ENCODE assay signal across 19 cellular contexts in genomic region chr20:46071573-46071972, GRCh38. TPM values are rescaled to one million over a fixed set of nuclear protein-coding genes. Genes with fewer than 3 reads are reported as not detected.
A peak's percentile ranks its signal among the peaks of the same experiment; 100 is the strongest.
DNase-seq lines count a peak whose midpoint lies in the region; ATAC-seq, FAIRE-seq and TF ChIP-seq lines count a peak whose summit lies in the region.
"Had no signal": no experiment of that assay in that cellular context is flagged by ENCODE, and none has a peak within 500 bp of the region (broad histone marks: within the 10 kb centered on the region; RNA-seq: fewer than 3 reads in every experiment).

No MANE protein-coding gene starts in this region.

- TF ChIP-seq RAD21 in HepG2 (CRISPR knock-in tag; IDR thresholded peaks at IDR 0.05) = no peak
- TF ChIP-seq RAD21 in K562 (CRISPR knock-in tag; conservative IDR thresholded peaks at IDR 0.05 in 1 of 2, IDR thresholded peaks at IDR 0.05 in 1 of 2) = no peak

- no peak for DNase-seq in HepG2 (ENCODE audit: low spot score)
- no peak for DNase-seq in right lobe of liver
- peak; percentile 37 for DNase-seq in RCC 7860 (ENCODE audit: low spot score)
- no peak for DNase-seq in K562 (ENCODE audit: extremely low read depth in 1 of 4, low spot score in 3 of 4)
- no peak for DNase-seq in activated CD4-positive, alpha-beta memory T cell treated with anti-CD3 and anti-CD28 coated beads, Interleukin-2, amount 10 ng/mL, durations not matched to agents 7 days and 5 days
- no peak for DNase-seq in OCI-M2 (lab: John Stamatoyannopoulos, UW; ENCODE audit: unreplicated experiment)
- DNase-seq in HuH-7.5 (ENCODE audit: low spot score) = no peak
- no peak for DNase-seq in HFFc6
- DNase-seq: 8988T; ACHN; CD4-positive, CD25-positive, alpha-beta regulatory T cell; KG1 had no signal

- in situ Hi-C loops in HepG2 (cut with HindIII; ENCODE audit: extremely low pct_ligation_motif_present, low pct_unique_long_range_greater_than_20kb) = no loop called here
- in situ Hi-C loops in K562 (cut with MboI) = no loop called here

- TF ChIP-seq EP300 in HepG2 (IDR thresholded peaks at IDR 0.05; ENCODE audit: low read depth in 2 of 2, low read length in 2 of 2) = no peak
- TF ChIP-seq EP300 in HepG2 (CRISPR knock-in tag; IDR thresholded peaks at IDR 0.05; ENCODE audit: borderline replicate concordance) = no peak
- no peak for TF ChIP-seq EP300 in K562 (IDR thresholded peaks at IDR 0.05; ENCODE audit: low read length)

- no TSS peak for BruUV-seq in HepG2 (replicated peaks; lab: Mats Ljungman, UMichigan)
- BruUV-seq in K562 (replicated peaks; lab: Mats Ljungman, UMichigan) = no TSS peak

- CTCF ChIA-PET in HepG2 (lab: Yijun Ruan, JAX; ENCODE audit: low intra/inter-chr PET ratio, low total read pairs) = no interaction called here
- CTCF ChIA-PET in K562 (lab: Yijun Ruan, JAX; ENCODE audit: low intra/inter-chr PET ratio) = no interaction called here
- CTCF ChIA-PET in activated CD4-positive, alpha-beta memory T cell treated with anti-CD3 and anti-CD28 coated beads, Interleukin-2, amount 10 ng/mL, durations not matched to agents 7 days and 5 days (lab: Charles Lee) = no interaction called here

- H2AFZ ChIP-seq in HepG2 (ENCODE audit: low read length) (no peak overlapping the region), K562 (ENCODE audit: low read depth, low read length) (no peak overlapping the region)

- ATAC-seq in HepG2 (no peak), right lobe of liver (no peak), K562 (no peak)
- ATAC-seq: GM12878, HCT116 had no signal

- H3K9me1 ChIP-seq in K562 (ENCODE audit: control insufficient read depth, insufficient read depth, low read length) = peaks cover 4% of the 10 kb centered on the region

- FAIRE-seq in HepG2 (lab: Jason Lieb, UNC) (no peak), RCC 7860 (lab: Jason Lieb, UNC) (no peak), K562 (lab: Jason Lieb, UNC) (no peak)
- FAIRE-seq: GM12878, GM19239, H54 had no signal

- TF ChIP-seq POLR2A in HepG2 (IDR thresholded peaks at IDR 0.05; ENCODE audit: insufficient read depth in 1 of 2, low read depth in 2 of 2, low read length in 2 of 2) (no peak), right lobe of liver (IDR thresholded peaks at IDR 0.05) (no peak), K562 (conservative IDR thresholded peaks at IDR 0.05) (no peak)

- H4K20me1 ChIP-seq in HepG2 (ENCODE audit: insufficient read depth, low read length) = no peaks in the 10 kb centered on the region
- no peaks in the 10 kb centered on the region for H4K20me1 ChIP-seq in K562 (replicated peaks; ENCODE audit: control insufficient read depth, insufficient read depth, low read length)

- H3K4me2 ChIP-seq in HepG2 (ENCODE audit: low read depth, low read length) (no peak overlapping the region), K562 (ENCODE audit: insufficient read depth, low read length) (no peak overlapping the region)

- H3K27ac ChIP-seq in HepG2 (ENCODE audit: extremely low read length, insufficient read depth, low read length) (no peak overlapping the region), right lobe of liver (no peak overlapping the region), K562 (ENCODE audit: extremely low read depth, low read depth, low read length) (no peak overlapping the region)

- H3K4me3 ChIP-seq in HepG2 (replicated peaks in 1 of 3; ENCODE audit: insufficient read depth in 1 of 3, low read depth in 2 of 3, low read length in 3 of 3) (no peak overlapping the region), right lobe of liver (no peak overlapping the region), K562 (no peak overlapping the region)
- H3K4me3 ChIP-seq: BLaER1 treated with 17β-estradiol and CSF1 and Interleukin-3, amounts not matched to agents 10 nM and 100 nM; GM12878 had no signal

- 98% methylated on average over 3 of the region's 3 CpGs for WGBS in HepG2 (ENCODE audit: low lambda C conversion rate)
- 91% methylated on average over 3 of the region's 3 CpGs for WGBS in right lobe of liver (ENCODE audit: insufficient coverage, low coverage, low lambda C conversion rate, missing lambda C conversion rate)
- 54% methylated on average over 3 of the region's 3 CpGs for WGBS in K562 (ENCODE audit: insufficient coverage, low coverage, missing lambda C conversion rate)

- H3K27me3 ChIP-seq in HepG2 (ENCODE audit: control insufficient read depth in 1 of 2, insufficient read depth in 2 of 2, low read length in 2 of 2) = no peaks in the 10 kb centered on the region
- H3K27me3 ChIP-seq in right lobe of liver = no peaks in the 10 kb centered on the region
- H3K27me3 ChIP-seq in K562 (ENCODE audit: control insufficient read depth in 2 of 2, insufficient read depth in 2 of 2, low read length in 2 of 2) = no peaks in the 10 kb centered on the region
- H3K27me3 ChIP-seq: BLaER1 treated with 17β-estradiol and CSF1 and Interleukin-3, amounts not matched to agents 10 nM and 100 nM had no signal

- H3K36me3 ChIP-seq in HepG2 (replicated peaks in 1 of 2; ENCODE audit: control insufficient read depth in 1 of 2, insufficient read depth in 2 of 2, low read length in 2 of 2) (peaks cover 20 to 67% of the 10 kb centered on the region in 2 experiments), right lobe of liver (peaks cover 8 to 55% (median 21%) of the 10 kb centered on the region in 4 donors), K562 (ENCODE audit: control insufficient read depth, insufficient read depth, low read length) (peaks cover 45% of the 10 kb centered on the region; the same call in 2 of the 3 replicates)

- TF ChIP-seq CTCF in HepG2 (CRISPR knock-in tag; IDR thresholded peaks at IDR 0.05) (no peak), right lobe of liver (IDR thresholded peaks at IDR 0.05) (no peak), K562 (IDR thresholded peaks at IDR 0.05 in 2 of 3, conservative IDR thresholded peaks at IDR 0.05 in 1 of 3; ENCODE audit: insufficient read depth in 2 of 3, low read depth in 1 of 3, low read length in 3 of 3) (no peak), HFFc6 (IDR thresholded peaks at IDR 0.05) (no peak)

- H3K9me3 Mint-ChIP-seq in activated CD4-positive, alpha-beta memory T cell treated with anti-CD3 and anti-CD28 coated beads, Interleukin-2, amount 10 ng/mL, durations not matched to agents 7 days and 5 days = no peaks in the 10 kb centered on the region
- no peaks in the 10 kb centered on the region for H3K9me3 Mint-ChIP-seq in HFFc6
- H3K9me3 Mint-ChIP-seq: CD4-positive, CD25-positive, alpha-beta regulatory T cell had no signal

- H3K9ac ChIP-seq in HepG2 (ENCODE audit: insufficient read depth, low read depth, low read length) = no peak overlapping the region
- H3K9ac ChIP-seq in K562 (ENCODE audit: insufficient read depth in 1 of 2, low read depth in 2 of 2, low read length in 2 of 2) = no peak overlapping the region
- H3K9ac ChIP-seq: BLaER1 treated with 17β-estradiol and CSF1 and Interleukin-3, amounts not matched to agents 10 nM and 100 nM had no signal

- no peaks in the 10 kb centered on the region for H3K79me2 ChIP-seq in HepG2 (ENCODE audit: insufficient read depth, low read length)
- no peaks in the 10 kb centered on the region for H3K79me2 ChIP-seq in K562 (ENCODE audit: control insufficient read depth, insufficient read depth, low read length)

- POLR2A ChIA-PET in HepG2 (lab: Yijun Ruan, JAX) (no interaction called here), K562 (lab: Yijun Ruan, JAX) (no interaction called here)
- POLR2A ChIA-PET in activated CD4-positive, alpha-beta memory T cell treated with anti-CD3 and anti-CD28 coated beads, Interleukin-2, amount 10 ng/mL, durations not matched to agents 7 days and 5 days (lab: Charles Lee) = no interaction called here

- no peaks in the 10 kb centered on the region for H3K27me3 Mint-ChIP-seq in activated CD4-positive, alpha-beta memory T cell treated with anti-CD3 and anti-CD28 coated beads, Interleukin-2, amount 10 ng/mL, durations not matched to agents 7 days and 5 days
- H3K27me3 Mint-ChIP-seq in HFFc6 (ENCODE audit: insufficient read depth) = no peaks in the 10 kb centered on the region
- H3K27me3 Mint-ChIP-seq: CD4-positive, CD25-positive, alpha-beta regulatory T cell had no signal

- H3K36me3 Mint-ChIP-seq in activated CD4-positive, alpha-beta memory T cell treated with anti-CD3 and anti-CD28 coated beads, Interleukin-2, amount 10 ng/mL, durations not matched to agents 7 days and 5 days (ENCODE audit: low read depth) = peaks cover 34% of the 10 kb centered on the region
- peaks cover 19% of the 10 kb centered on the region for H3K36me3 Mint-ChIP-seq in HFFc6 (ENCODE audit: low read depth)

- no peak overlapping the region for H3K4me3 Mint-ChIP-seq in activated CD4-positive, alpha-beta memory T cell treated with anti-CD3 and anti-CD28 coated beads, Interleukin-2, amount 10 ng/mL, durations not matched to agents 7 days and 5 days
- H3K4me3 Mint-ChIP-seq in HFFc6 = no peak overlapping the region
- H3K4me3 Mint-ChIP-seq: CD4-positive, CD25-positive, alpha-beta regulatory T cell had no signal

- peaks cover 4% of the 10 kb centered on the region for H3K4me1 Mint-ChIP-seq in activated CD4-positive, alpha-beta memory T cell treated with anti-CD3 and anti-CD28 coated beads, Interleukin-2, amount 10 ng/mL, durations not matched to agents 7 days and 5 days
- no peaks in the 10 kb centered on the region for H3K4me1 Mint-ChIP-seq in HFFc6 (ENCODE audit: low read depth)

- intact Hi-C loops in HepG2 (cut with micrococcal nuclease; ENCODE audit: unreplicated experiment) (no loop called here), right lobe of liver (cut with DNase I) (loop anchor here in 1 of 2 donors (10.0 kb wide), 1 partner anchor 47 kb away; the partner anchor contains the start of gene SLC12A5), K562 (cut with micrococcal nuclease) (no loop called here)

- H3K27ac Mint-ChIP-seq in activated CD4-positive, alpha-beta memory T cell treated with anti-CD3 and anti-CD28 coated beads, Interleukin-2, amount 10 ng/mL, durations not matched to agents 7 days and 5 days = no peak overlapping the region
- H3K27ac Mint-ChIP-seq in HFFc6 = no peak overlapping the region
- H3K27ac Mint-ChIP-seq: CD4-positive, CD25-positive, alpha-beta regulatory T cell had no signal

- H3K4me1 ChIP-seq in HepG2 (ENCODE audit: insufficient read depth, low read length) = no peaks in the 10 kb centered on the region
- no peaks in the 10 kb centered on the region for H3K4me1 ChIP-seq in right lobe of liver
- H3K4me1 ChIP-seq in K562 (replicated peaks in 1 of 2; ENCODE audit: control insufficient read depth in 2 of 2, insufficient read depth in 2 of 2, low read length in 2 of 2) = no peaks in the 10 kb centered on the region

- H3K9me3 ChIP-seq in HepG2 (ENCODE audit: low read length) = no peaks in the 10 kb centered on the region
- H3K9me3 ChIP-seq in right lobe of liver = no peaks in the 10 kb centered on the region
- H3K9me3 ChIP-seq in K562 (replicated peaks; ENCODE audit: control insufficient read depth, insufficient read depth, low read depth, low read length) = no peaks in the 10 kb centered on the region
- H3K9me3 ChIP-seq: BLaER1 treated with 17β-estradiol and CSF1 and Interleukin-3, amounts not matched to agents 10 nM and 100 nM had no signal

RNA-seq across cellular contexts. Expression of gene NCOA5, which starts 18.2 kb away (rescaled TPM):
- total RNA-seq in HepG2 (2016; rRNA removed; fragmentation: Illumina TruSeq; extraction: Trizol) (28.4 and 37.7 TPM in 2 replicates), right lobe of liver (10 to 100 TPM in 1 of 6 experiments, 1 to 10 TPM in 5; 5.1 to 10.4 (median 8.8) TPM), K562 (2014; rRNA removed) (13.5 and 19.2 TPM in 2 replicates), K562 (2014; rRNA removed; fragmentation: Illumina TruSeq; extraction: Trizol) (11.6 and 11.8 TPM in 2 replicates), K562 (2015; rRNA removed; fragmentation: Illumina TruSeq; extraction: Trizol) (16.9 and 18.5 TPM in 2 replicates), K562 (2021) (17.9 and 19.4 TPM in 2 replicates)
- total RNA-seq in HepG2 (2016; cell fraction: cytosol; rRNA removed; fragmentation: Illumina TruSeq; extraction: Trizol; ENCODE audit: low read depth) = 5.3 and 5.8 TPM in 2 replicates
- total RNA-seq in HepG2 (2016; cell fraction: insoluble cytoplasmic fraction; rRNA removed; fragmentation: Illumina TruSeq; extraction: Trizol) = 27.1 and 29.5 TPM in 2 replicates
- total RNA-seq in HepG2 (2016; cell fraction: membrane; rRNA removed; fragmentation: Illumina TruSeq; extraction: Trizol) = 12.8 and 13.5 TPM in 2 replicates
- 18.5 and 23.8 TPM in 2 replicates for total RNA-seq in HepG2 (2016; cell fraction: nucleus; rRNA removed; fragmentation: Illumina TruSeq; extraction: Trizol)
- polyA plus RNA-seq in HepG2 (2011; rRNA removed) (16.5 and 17.5 TPM in 2 replicates), K562 (2011; rRNA removed) (13.3 and 13.8 TPM in 2 replicates), K562 (2014; fragmentation: Illumina TruSeq; extraction: Trizol) (19.9 and 22.8 TPM in 2 replicates), K562 (2014; fragmentation: Nextera tagmentation; extraction: Ambion mirVana) (1 to 10 TPM; 3.9 to 4.3 TPM), K562 (2014; rRNA removed) (12.9 and 17.8 TPM in 2 replicates)
- 11.8 and 14.3 TPM in 2 replicates for polyA plus RNA-seq in HepG2 (2011; cell fraction: cytosol; rRNA removed)
- polyA plus RNA-seq in HepG2 (2011; cell fraction: nucleus; rRNA removed) = 22.9 and 23.8 TPM in 2 replicates
- 17.3 and 18.5 TPM in 2 replicates for polyA plus RNA-seq in HepG2 (2012)
- 3.4 and 3.9 TPM in 2 replicates for polyA plus RNA-seq in HepG2 (2016; cell fraction: cytosol; fragmentation: Illumina TruSeq; extraction: Trizol; ENCODE audit: low read depth)
- polyA plus RNA-seq in HepG2 (2016; cell fraction: insoluble cytoplasmic fraction; fragmentation: Illumina TruSeq; extraction: Trizol; ENCODE audit: low read depth) = 39.8 and 50.1 TPM in 2 replicates
- polyA plus RNA-seq in HepG2 (2016; cell fraction: membrane; fragmentation: Illumina TruSeq; extraction: Trizol; ENCODE audit: low read depth) = 9.4 and 9.8 TPM in 2 replicates
- 57.0 and 60.2 TPM in 2 replicates for polyA plus RNA-seq in HepG2 (2016; cell fraction: nucleus; fragmentation: Illumina TruSeq; extraction: Trizol; ENCODE audit: insufficient read depth, low read depth)
- 16.8 and 41.9 TPM in 2 replicates for polyA minus RNA-seq in HepG2 (2011; rRNA and poly(A)+ RNA removed; ENCODE audit: low replicate concordance)
- polyA minus RNA-seq in HepG2 (2011; cell fraction: cytosol; rRNA and poly(A)+ RNA removed) = 10.9 and 12.0 TPM in 2 replicates
- polyA minus RNA-seq in HepG2 (2011; cell fraction: nucleus; rRNA and poly(A)+ RNA removed) = 17.4 TPM in 2 replicates
- 10.4 and 11.2 TPM in 2 replicates for total RNA-seq in K562 (2011; cell fraction: chromatin; rRNA removed; ENCODE audit: low replicate concordance)
- total RNA-seq in K562 (2011; cell fraction: nucleolus; rRNA removed) = 6.0 and 6.8 TPM in 2 replicates
- total RNA-seq in K562 (2011; cell fraction: nucleoplasm; rRNA removed) = 5.9 and 7.0 TPM in 2 replicates
- 12.9 and 16.1 TPM in 2 replicates for polyA plus RNA-seq in K562 (2011; cell fraction: cytosol; rRNA removed)
- polyA plus RNA-seq in K562 (2011; cell fraction: nucleus; rRNA removed) = 14.1 and 16.8 TPM in 2 replicates
- polyA plus RNA-seq in K562 (2012) = 16.3 and 19.4 TPM in 2 replicates
- polyA minus RNA-seq in K562 (2011; rRNA and poly(A)+ RNA removed) = 11.2 and 15.3 TPM in 2 replicates
- 8.0 and 9.6 TPM in 2 replicates for polyA minus RNA-seq in K562 (2011; cell fraction: cytosol; rRNA and poly(A)+ RNA removed)
- polyA minus RNA-seq in K562 (2011; cell fraction: nucleus; rRNA and poly(A)+ RNA removed) = 4.3 and 6.8 TPM in 2 replicates
- 10 to 100 TPM; 24.6 to 26.3 TPM for total RNA-seq in activated CD4-positive, alpha-beta memory T cell treated with anti-CD3 and anti-CD28 coated beads, Interleukin-2, amount 10 ng/mL, durations not matched to agents 7 days and 5 days
- 10 to 100 TPM; 15.3 to 25.1 (median 23.2) TPM for total RNA-seq in HFFc6 (2021; fragmentation: NEBNext Ultra II Directional; extraction: Animal tissue kit (Norgen Biotek cat#: 25700))

RNA-seq across cellular contexts. Expression of gene SLC12A5, which starts 42.6 kb away (rescaled TPM):
- total RNA-seq in HepG2 (2016; rRNA removed; fragmentation: Illumina TruSeq; extraction: Trizol) = 5.3 and 5.4 TPM in 2 replicates
- total RNA-seq in HepG2 (2016; cell fraction: cytosol; rRNA removed; fragmentation: Illumina TruSeq; extraction: Trizol; ENCODE audit: low read depth) = 2.8 and 4.0 TPM in 2 replicates
- total RNA-seq in HepG2 (2016; cell fraction: insoluble cytoplasmic fraction; rRNA removed; fragmentation: Illumina TruSeq; extraction: Trizol) = 4.2 and 4.4 TPM in 2 replicates
- 3.5 and 4.1 TPM in 2 replicates for total RNA-seq in HepG2 (2016; cell fraction: membrane; rRNA removed; fragmentation: Illumina TruSeq; extraction: Trizol)
- 3.0 and 3.9 TPM in 2 replicates for total RNA-seq in HepG2 (2016; cell fraction: nucleus; rRNA removed; fragmentation: Illumina TruSeq; extraction: Trizol)
- polyA plus RNA-seq in HepG2 (2011; rRNA removed) = 4.3 and 5.6 TPM in 2 replicates
- 4.5 and 6.3 TPM in 2 replicates for polyA plus RNA-seq in HepG2 (2011; cell fraction: cytosol; rRNA removed)
- 6.0 and 6.2 TPM in 2 replicates for polyA plus RNA-seq in HepG2 (2011; cell fraction: nucleus; rRNA removed)
- 12.9 and 15.9 TPM in 2 replicates for polyA plus RNA-seq in HepG2 (2012)
- 27.8 and 30.6 TPM in 2 replicates for polyA plus RNA-seq in HepG2 (2016; cell fraction: cytosol; fragmentation: Illumina TruSeq; extraction: Trizol; ENCODE audit: low read depth)
- polyA plus RNA-seq in HepG2 (2016; cell fraction: insoluble cytoplasmic fraction; fragmentation: Illumina TruSeq; extraction: Trizol; ENCODE audit: low read depth) = 18.0 and 19.7 TPM in 2 replicates
- 33.5 and 42.8 TPM in 2 replicates for polyA plus RNA-seq in HepG2 (2016; cell fraction: membrane; fragmentation: Illumina TruSeq; extraction: Trizol; ENCODE audit: low read depth)
- 14.1 and 18.5 TPM in 2 replicates for polyA plus RNA-seq in HepG2 (2016; cell fraction: nucleus; fragmentation: Illumina TruSeq; extraction: Trizol; ENCODE audit: insufficient read depth, low read depth)
- polyA minus RNA-seq in HepG2 (2011; rRNA and poly(A)+ RNA removed; ENCODE audit: low replicate concordance) = 2.3 and 2.5 TPM in 2 replicates
- 1.7 and 1.8 TPM in 2 replicates for polyA minus RNA-seq in HepG2 (2011; cell fraction: cytosol; rRNA and poly(A)+ RNA removed)
- polyA minus RNA-seq in HepG2 (2011; cell fraction: nucleus; rRNA and poly(A)+ RNA removed) = 3.5 and 3.7 TPM in 2 replicates
- total RNA-seq in right lobe of liver = under 1 TPM in 3 of 6 experiments, not detected in 3; 0.32 to 0.91 (median 0.64) TPM
- 1.3 and 3.1 TPM in 2 replicates for total RNA-seq in K562 (2011; cell fraction: chromatin; rRNA removed; ENCODE audit: low replicate concordance)
- 1.4 and 2.2 TPM in 2 replicates for total RNA-seq in K562 (2011; cell fraction: nucleolus; rRNA removed)
- 1.5 and 3.8 TPM in 2 replicates for total RNA-seq in K562 (2011; cell fraction: nucleoplasm; rRNA removed)
- total RNA-seq in K562 (2014; rRNA removed) = 2.2 and 2.4 TPM in 2 replicates
- 0.36 and 1.4 TPM in 2 replicates for total RNA-seq in K562 (2014; rRNA removed; fragmentation: Illumina TruSeq; extraction: Trizol)
- 1.2 and 4.1 TPM in 2 replicates for total RNA-seq in K562 (2015; rRNA removed; fragmentation: Illumina TruSeq; extraction: Trizol)
- 5.3 and 6.2 TPM in 2 replicates for total RNA-seq in K562 (2021)
- polyA plus RNA-seq in K562 (2011; rRNA removed) = 1.8 and 3.0 TPM in 2 replicates
- polyA plus RNA-seq in K562 (2011; cell fraction: cytosol; rRNA removed) = 3.9 and 11.1 TPM in 2 replicates
- 3.3 and 4.6 TPM in 2 replicates for polyA plus RNA-seq in K562 (2011; cell fraction: nucleus; rRNA removed)
- 10.0 and 16.1 TPM in 2 replicates for polyA plus RNA-seq in K562 (2012)
- polyA plus RNA-seq in K562 (2014; fragmentation: Illumina TruSeq; extraction: Trizol) = 6.2 and 6.7 TPM in 2 replicates
- 1 to 10 TPM in 1 of 2 experiments, under 1 TPM in 1; 0.71 to 2.1 TPM for polyA plus RNA-seq in K562 (2014; fragmentation: Nextera tagmentation; extraction: Ambion mirVana)
- polyA plus RNA-seq in K562 (2014; rRNA removed) = 7.5 and 8.5 TPM in 2 replicates
- 0.66 TPM in 1 of 2 replicates, not detected in the other for polyA minus RNA-seq in K562 (2011; rRNA and poly(A)+ RNA removed)
- polyA minus RNA-seq in K562 (2011; cell fraction: cytosol; rRNA and poly(A)+ RNA removed) = 3.9 TPM in 1 of 2 replicates, not detected in the other
- 0.40 and 0.44 TPM in 2 replicates for polyA minus RNA-seq in K562 (2011; cell fraction: nucleus; rRNA and poly(A)+ RNA removed)
- total RNA-seq in activated CD4-positive, alpha-beta memory T cell treated with anti-CD3 and anti-CD28 coated beads, Interleukin-2, amount 10 ng/mL, durations not matched to agents 7 days and 5 days = under 1 TPM in 1 of 2 experiments, not detected in 1; 0.53 TPM
- total RNA-seq in HFFc6 (2021; fragmentation: NEBNext Ultra II Directional; extraction: Animal tissue kit (Norgen Biotek cat#: 25700)) = under 1 TPM in 5 of 6 experiments, not detected in 1; 0.18 to 0.82 (median 0.52) TPM
- total RNA-seq: CD4-positive, CD25-positive, alpha-beta regulatory T cell; Daoy had no signal
- polyA plus RNA-seq: CD4-positive, CD25-positive, alpha-beta regulatory T cell had no signal

RNA-seq across cellular contexts. Expression of gene CD40, which starts 46.5 kb away (rescaled TPM):
- total RNA-seq in HepG2 (2016; rRNA removed; fragmentation: Illumina TruSeq; extraction: Trizol) (2.2 and 4.6 TPM in 2 replicates), right lobe of liver (10 to 100 TPM in 2 of 6 experiments, 1 to 10 TPM in 4; 8.8 to 11.7 (median 9.4) TPM), K562 (2014; rRNA removed) (1.5 and 1.6 TPM in 2 replicates), K562 (2014; rRNA removed; fragmentation: Illumina TruSeq; extraction: Trizol) (1.1 and 1.3 TPM in 2 replicates), K562 (2015; rRNA removed; fragmentation: Illumina TruSeq; extraction: Trizol) (0.64 and 0.76 TPM in 2 replicates), K562 (2021) (2.0 and 2.1 TPM in 2 replicates)
- 1.6 and 2.0 TPM in 2 replicates for total RNA-seq in HepG2 (2016; cell fraction: cytosol; rRNA removed; fragmentation: Illumina TruSeq; extraction: Trizol; ENCODE audit: low read depth)
- 2.5 and 4.5 TPM in 2 replicates for total RNA-seq in HepG2 (2016; cell fraction: insoluble cytoplasmic fraction; rRNA removed; fragmentation: Illumina TruSeq; extraction: Trizol)
- total RNA-seq in HepG2 (2016; cell fraction: membrane; rRNA removed; fragmentation: Illumina TruSeq; extraction: Trizol) = 2.7 and 3.4 TPM in 2 replicates
- 4.5 and 5.3 TPM in 2 replicates for total RNA-seq in HepG2 (2016; cell fraction: nucleus; rRNA removed; fragmentation: Illumina TruSeq; extraction: Trizol)
- polyA plus RNA-seq in HepG2 (2011; rRNA removed) (13.4 TPM in 2 replicates), K562 (2011; rRNA removed) (2.2 and 3.7 TPM in 2 replicates), K562 (2014; fragmentation: Illumina TruSeq; extraction: Trizol) (1.9 TPM in 2 replicates), K562 (2014; fragmentation: Nextera tagmentation; extraction: Ambion mirVana) (1 to 10 TPM; 1.0 to 1.6 TPM), K562 (2014; rRNA removed) (2.3 and 2.9 TPM in 2 replicates)
- 10.3 and 14.5 TPM in 2 replicates for polyA plus RNA-seq in HepG2 (2011; cell fraction: cytosol; rRNA removed)
- polyA plus RNA-seq in HepG2 (2011; cell fraction: nucleus; rRNA removed) = 11.5 and 13.3 TPM in 2 replicates
- 5.5 and 6.2 TPM in 2 replicates for polyA plus RNA-seq in HepG2 (2012)
- polyA plus RNA-seq in HepG2 (2016; cell fraction: cytosol; fragmentation: Illumina TruSeq; extraction: Trizol; ENCODE audit: low read depth) = 1.8 and 2.2 TPM in 2 replicates
- polyA plus RNA-seq in HepG2 (2016; cell fraction: insoluble cytoplasmic fraction; fragmentation: Illumina TruSeq; extraction: Trizol; ENCODE audit: low read depth) = 2.2 and 2.6 TPM in 2 replicates
- polyA plus RNA-seq in HepG2 (2016; cell fraction: membrane; fragmentation: Illumina TruSeq; extraction: Trizol; ENCODE audit: low read depth) = 1.6 and 2.6 TPM in 2 replicates
- polyA plus RNA-seq in HepG2 (2016; cell fraction: nucleus; fragmentation: Illumina TruSeq; extraction: Trizol; ENCODE audit: insufficient read depth, low read depth) = 7.9 and 9.2 TPM in 2 replicates
- polyA minus RNA-seq in HepG2 (2011; rRNA and poly(A)+ RNA removed; ENCODE audit: low replicate concordance) = 0.70 and 6.5 TPM in 2 replicates
- polyA minus RNA-seq in HepG2 (2011; cell fraction: cytosol; rRNA and poly(A)+ RNA removed) = 3.3 and 4.0 TPM in 2 replicates
- polyA minus RNA-seq in HepG2 (2011; cell fraction: nucleus; rRNA and poly(A)+ RNA removed) = 4.8 and 5.8 TPM in 2 replicates
- 2.4 and 5.1 TPM in 2 replicates for total RNA-seq in K562 (2011; cell fraction: chromatin; rRNA removed; ENCODE audit: low replicate concordance)
- total RNA-seq in K562 (2011; cell fraction: nucleolus; rRNA removed) = 2.4 and 4.5 TPM in 2 replicates
- 5.8 and 6.6 TPM in 2 replicates for total RNA-seq in K562 (2011; cell fraction: nucleoplasm; rRNA removed)
- 2.5 and 4.8 TPM in 2 replicates for polyA plus RNA-seq in K562 (2011; cell fraction: cytosol; rRNA removed)
- 3.0 and 4.6 TPM in 2 replicates for polyA plus RNA-seq in K562 (2011; cell fraction: nucleus; rRNA removed)
- polyA plus RNA-seq in K562 (2012) = 1.7 and 4.9 TPM in 2 replicates
- polyA minus RNA-seq in K562 (2011; rRNA and poly(A)+ RNA removed) = 0.75 and 1.5 TPM in 2 replicates
- polyA minus RNA-seq in K562 (2011; cell fraction: cytosol; rRNA and poly(A)+ RNA removed) = 0.67 and 1.5 TPM in 2 replicates
- 0.89 and 2.4 TPM in 2 replicates for polyA minus RNA-seq in K562 (2011; cell fraction: nucleus; rRNA and poly(A)+ RNA removed)
- total RNA-seq in activated CD4-positive, alpha-beta memory T cell treated with anti-CD3 and anti-CD28 coated beads, Interleukin-2, amount 10 ng/mL, durations not matched to agents 7 days and 5 days = under 1 TPM; 0.88 to 0.93 TPM
- 1 to 10 TPM in 2 of 6 experiments, under 1 TPM in 4; 0.34 to 3.6 (median 0.62) TPM for total RNA-seq in HFFc6 (2021; fragmentation: NEBNext Ultra II Directional; extraction: Animal tissue kit (Norgen Biotek cat#: 25700))
- total RNA-seq: HT1080 had no signal

Comparison
In these comparisons a context has a peak if more than half of its experiments do, and no peak if none do; other contexts are left out.
1. Of the 241 proteins assayed by ChIP-seq in both HepG2 and K562: peak only in HepG2: POLR2AphosphoS2; only in K562: none; in both: none; in neither: 240.